In genomic region chr10:7794627-7795026, GRCh38 we compare ENCODE assay signal across 1 cellular context.
TF ChIP-seq lines count a peak whose summit lies in the region.

No MANE protein-coding gene starts in this region.

TF ChIP-seq in GM12878, 131 proteins besides CTCF, POLR2A, EP300 and RAD21:
- TF ChIP-seq JUNB (IDR thresholded peaks at IDR 0.05), result no peak
- no peak for TF ChIP-seq EZH2 (IDR thresholded peaks at IDR 0.05; ENCODE audit: borderline replicate concordance, control insufficient read depth, low read depth, low read length)
- no peak for TF ChIP-seq TARDBP (IDR thresholded peaks at IDR 0.05; ENCODE audit: borderline replicate concordance)
- no peak for TF ChIP-seq ZZZ3 (IDR thresholded peaks at IDR 0.05; ENCODE audit: control insufficient read depth, insufficient read length, low read depth)
